In the genomic region with DNA sequence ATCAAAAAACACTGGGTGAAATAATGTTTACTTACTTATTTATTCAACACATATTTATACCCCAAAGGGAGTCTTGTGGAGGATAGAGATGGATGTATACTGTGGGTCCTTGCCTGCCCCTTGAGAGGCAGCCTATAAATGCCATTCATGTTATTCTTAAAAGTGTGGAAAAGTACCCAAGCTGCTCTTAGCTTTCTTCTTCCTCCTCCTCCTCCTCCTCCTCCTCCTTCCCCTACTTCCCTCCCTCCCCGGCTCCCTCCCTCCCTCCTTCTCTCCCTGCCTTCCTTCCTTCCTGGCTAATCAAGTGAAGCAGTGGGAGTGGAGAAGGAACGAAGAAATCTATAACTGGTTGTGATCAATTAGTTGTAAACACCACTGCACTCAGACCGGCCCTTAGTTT, we compare ENCODE assay signal across 1 cellular context.
TF ChIP-seq lines count a peak whose summit lies in the region.

No MANE protein-coding gene starts in this region.

TF ChIP-seq in IMR-90, 13 proteins besides CTCF, POLR2A, EP300 and RAD21:
- TF ChIP-seq MAFK (IDR thresholded peaks at IDR 0.05; ENCODE audit: low read depth, low read length) (no peak), CEBPB (IDR thresholded peaks at IDR 0.05; ENCODE audit: low read depth, low read length) (no peak), RFX5 (IDR thresholded peaks at IDR 0.05; ENCODE audit: low read depth, low read length) (no peak), FOS (IDR thresholded peaks at IDR 0.05; ENCODE audit: low read depth, low read length) (no peak), MAZ (IDR thresholded peaks at IDR 0.05; ENCODE audit: borderline replicate concordance, low read depth, low read length) (no peak), CHD1 (IDR thresholded peaks at IDR 0.05; ENCODE audit: low read depth, low read length) (no peak), MXI1 (IDR thresholded peaks at IDR 0.05; ENCODE audit: borderline replicate concordance, low read depth, low read length) (no peak), BHLHE40 (IDR thresholded peaks at IDR 0.05; ENCODE audit: low read depth, low read length) (no peak), SMC3 (IDR thresholded peaks at IDR 0.05; ENCODE audit: low read depth, low read length) (no peak), RCOR1 (IDR thresholded peaks at IDR 0.05; ENCODE audit: insufficient replicate concordance, low read length) (no peak), NFE2L2 (IDR thresholded peaks at IDR 0.05; ENCODE audit: low read depth, low read length) (no peak)
- TF ChIP-seq, protein P1, sequence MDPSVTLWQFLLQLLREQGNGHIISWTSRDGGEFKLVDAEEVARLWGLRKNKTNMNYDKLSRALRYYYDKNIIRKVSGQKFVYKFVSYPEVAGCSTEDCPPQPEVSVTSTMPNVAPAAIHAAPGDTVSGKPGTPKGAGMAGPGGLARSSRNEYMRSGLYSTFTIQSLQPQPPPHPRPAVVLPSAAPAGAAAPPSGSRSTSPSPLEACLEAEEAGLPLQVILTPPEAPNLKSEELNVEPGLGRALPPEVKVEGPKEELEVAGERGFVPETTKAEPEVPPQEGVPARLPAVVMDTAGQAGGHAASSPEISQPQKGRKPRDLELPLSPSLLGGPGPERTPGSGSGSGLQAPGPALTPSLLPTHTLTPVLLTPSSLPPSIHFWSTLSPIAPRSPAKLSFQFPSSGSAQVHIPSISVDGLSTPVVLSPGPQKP (IDR thresholded peaks at IDR 0.05; ENCODE audit: borderline replicate concordance, low read depth, low read length) = no peak
- TF ChIP-seq, protein P2, sequence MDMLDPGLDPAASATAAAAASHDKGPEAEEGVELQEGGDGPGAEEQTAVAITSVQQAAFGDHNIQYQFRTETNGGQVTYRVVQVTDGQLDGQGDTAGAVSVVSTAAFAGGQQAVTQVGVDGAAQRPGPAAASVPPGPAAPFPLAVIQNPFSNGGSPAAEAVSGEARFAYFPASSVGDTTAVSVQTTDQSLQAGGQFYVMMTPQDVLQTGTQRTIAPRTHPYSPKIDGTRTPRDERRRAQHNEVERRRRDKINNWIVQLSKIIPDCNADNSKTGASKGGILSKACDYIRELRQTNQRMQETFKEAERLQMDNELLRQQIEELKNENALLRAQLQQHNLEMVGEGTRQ (IDR thresholded peaks at IDR 0.05; ENCODE audit: low read depth, low read length) = no peak
